26 cellular contexts compared by ENCODE assay signal in genomic region chr3:105502333-105502732, GRCh38.
DNase-seq lines count a peak whose midpoint lies in the region; ATAC-seq and TF ChIP-seq lines count a peak whose summit lies in the region.
"Had no signal": no experiment of that assay in that cellular context is flagged by ENCODE, and none has a peak within 500 bp of the region (broad histone marks: within the 10 kb centered on the region; RNA-seq: fewer than 3 reads in every experiment).

No MANE protein-coding gene starts in this region.

- H3K36me3 Mint-ChIP-seq in WTC11 (no peaks in the 10 kb centered on the region), progenitor cell of endocrine pancreas (ENCODE audit: insufficient read depth) (no peaks in the 10 kb centered on the region)
- H3K36me3 Mint-ChIP-seq: activated naive CD4-positive, alpha-beta T cell treated with anti-CD3 and anti-CD28 coated beads, Interleukin-2, amount 10 ng/mL, durations not matched to agents 7 days and 5 days; CD8-positive, alpha-beta T cell had no signal

- no peak overlapping the region for H3K4me3 Mint-ChIP-seq in WTC11
- H3K4me3 Mint-ChIP-seq in progenitor cell of endocrine pancreas (ENCODE audit: low read depth): no peak overlapping the region
- H3K4me3 Mint-ChIP-seq: activated CD8-positive, alpha-beta T cell treated with anti-CD3 and anti-CD28 coated beads for 36 hours; activated naive CD4-positive, alpha-beta T cell treated with anti-CD3 and anti-CD28 coated beads, Interleukin-2, amount 10 ng/mL, durations not matched to agents 7 days and 5 days; activated T-helper 17 cell treated with anti-CD3 and anti-CD28 coated beads, Interleukin-2, amount 50 U/mL, for 72 hours; B cell; CD8-positive, alpha-beta T cell had no signal

- DNase-seq in BE2C: peak; percentile 28
- peak; percentile 36 for DNase-seq in NCI-H1092 (lab: John Stamatoyannopoulos, UW)
- no peak for DNase-seq in WTC11 (ENCODE audit: low spot score)
- no peak for DNase-seq in progenitor cell of endocrine pancreas (ENCODE audit: low spot score, unreplicated experiment)
- no peak for DNase-seq in stimulated activated CD4-positive, alpha-beta T cell treated with anti-CD3 and anti-CD28 coated beads, Interleukin-1b, Interleukin-23, amount 100 ng/mL, for 48 hours
- DNase-seq in NCI-H1105 treated with DMSO at 0.1 percent for 48 hours (lab: John Stamatoyannopoulos, UW): no peak
- no peak for DNase-seq in T1000 (lab: John Stamatoyannopoulos, UW)
- DNase-seq: activated CD4-positive, alpha-beta T cell treated with anti-CD3 and anti-CD28 coated beads for 1 hour; activated CD8-positive, alpha-beta T cell treated with anti-CD3 and anti-CD28 coated beads for 36 hours; activated naive CD4-positive, alpha-beta T cell treated with anti-CD3 and anti-CD28 coated beads, Interleukin-2, amount 10 ng/mL, durations not matched to agents 7 days and 5 days; brain microvascular endothelial cell; CD8-positive, alpha-beta T cell; cerebellar nuclear complex; DMS79; esophagus squamous epithelium; foreskin keratinocyte; islet precursor cell; KG1; left ventricle myocardium inferior; OCI-M1; psoas muscle; stimulated activated naive CD4-positive, alpha-beta T cell; T-helper 2 cell had no signal

- CTCF ChIA-PET in WTC11 (lab: Charles Lee): interaction anchor here (1.2 kb wide), 1 partner anchor 15 kb away, joined by 4 read pairs; no protein-coding TSS in a partner anchor

- H3K27me3 ChIP-seq in BE2C: no peaks in the 10 kb centered on the region
- H3K27me3 ChIP-seq: brain microvascular endothelial cell, esophagus squamous epithelium, foreskin keratinocyte had no signal

- peaks cover 49% of the 10 kb centered on the region for H3K4me1 ChIP-seq in BE2C
- H3K4me1 ChIP-seq: esophagus squamous epithelium, foreskin keratinocyte, left ventricle myocardium inferior, psoas muscle had no signal

- H3K36me3 ChIP-seq in BE2C: no peaks in the 10 kb centered on the region
- H3K36me3 ChIP-seq: brain microvascular endothelial cell, esophagus squamous epithelium, left ventricle myocardium inferior had no signal

- TF ChIP-seq CTCF in BE2C (IDR thresholded peaks at IDR 0.05; ENCODE audit: low read depth, low read length) (no peak), WTC11 (IDR thresholded peaks at IDR 0.05) (no peak), progenitor cell of endocrine pancreas (IDR thresholded peaks at IDR 0.05; ENCODE audit: unreplicated experiment) (no peak)

- no peaks in the 10 kb centered on the region for H3K9me3 ChIP-seq in BE2C
- H3K9me3 ChIP-seq: esophagus squamous epithelium, left ventricle myocardium inferior, psoas muscle had no signal

- H3K4me3 ChIP-seq in BE2C (ENCODE audit: low read depth, low read length): no peak overlapping the region
- H3K4me3 ChIP-seq: esophagus squamous epithelium, left ventricle myocardium inferior, psoas muscle had no signal

- no peaks in the 10 kb centered on the region for H3K9me3 Mint-ChIP-seq in WTC11
- no peaks in the 10 kb centered on the region for H3K9me3 Mint-ChIP-seq in progenitor cell of endocrine pancreas (ENCODE audit: low read depth)
- H3K9me3 Mint-ChIP-seq: activated CD8-positive, alpha-beta T cell treated with anti-CD3 and anti-CD28 coated beads for 36 hours; activated naive CD4-positive, alpha-beta T cell treated with anti-CD3 and anti-CD28 coated beads, Interleukin-2, amount 10 ng/mL, durations not matched to agents 7 days and 5 days; activated T-helper 17 cell treated with anti-CD3 and anti-CD28 coated beads, Interleukin-2, amount 50 U/mL, for 72 hours; CD8-positive, alpha-beta T cell had no signal

- POLR2A ChIA-PET in WTC11 (lab: Charles Lee): interaction anchor here (0.6 kb wide), 1 partner anchor 890 kb away, joined by 3 read pairs; no protein-coding TSS in a partner anchor

- H3K27me3 Mint-ChIP-seq in WTC11 (ENCODE audit: low read depth): no peaks in the 10 kb centered on the region
- H3K27me3 Mint-ChIP-seq in progenitor cell of endocrine pancreas: no peaks in the 10 kb centered on the region
- H3K27me3 Mint-ChIP-seq: activated CD8-positive, alpha-beta T cell treated with anti-CD3 and anti-CD28 coated beads for 36 hours; activated naive CD4-positive, alpha-beta T cell treated with anti-CD3 and anti-CD28 coated beads, Interleukin-2, amount 10 ng/mL, durations not matched to agents 7 days and 5 days; activated T-helper 17 cell treated with anti-CD3 and anti-CD28 coated beads, Interleukin-2, amount 50 U/mL, for 72 hours; B cell had no signal

- no peak for ATAC-seq in WTC11
- ATAC-seq: activated CD8-positive, alpha-beta T cell treated with anti-CD3 and anti-CD28 coated beads for 36 hours; activated T-helper 17 cell treated with anti-CD3 and anti-CD28 coated beads, Interleukin-2, amount 50 U/mL, for 72 hours; CD8-positive, alpha-beta T cell; foreskin keratinocyte; psoas muscle; SK-N-SH treated with all-trans-retinoic acid at 6 μM for 48 hours had no signal

- H3K27ac Mint-ChIP-seq in WTC11 (peak overlapping the region; percentile 38; the same call in 1 of the 2 replicates), progenitor cell of endocrine pancreas (peak overlapping the region; percentile 68)
- H3K27ac Mint-ChIP-seq: activated CD8-positive, alpha-beta T cell treated with anti-CD3 and anti-CD28 coated beads for 36 hours; activated naive CD4-positive, alpha-beta T cell treated with anti-CD3 and anti-CD28 coated beads, Interleukin-2, amount 10 ng/mL, durations not matched to agents 7 days and 5 days; activated T-helper 17 cell treated with anti-CD3 and anti-CD28 coated beads, Interleukin-2, amount 50 U/mL, for 72 hours; B cell; CD8-positive, alpha-beta T cell had no signal

- H3K4me1 Mint-ChIP-seq in WTC11: peaks cover 33% of the 10 kb centered on the region
- peaks cover 34% of the 10 kb centered on the region for H3K4me1 Mint-ChIP-seq in progenitor cell of endocrine pancreas (ENCODE audit: low read depth)
- H3K4me1 Mint-ChIP-seq: activated naive CD4-positive, alpha-beta T cell treated with anti-CD3 and anti-CD28 coated beads, Interleukin-2, amount 10 ng/mL, durations not matched to agents 7 days and 5 days; activated T-helper 17 cell treated with anti-CD3 and anti-CD28 coated beads, Interleukin-2, amount 50 U/mL, for 72 hours had no signal

TF ChIP-seq in WTC11, 78 proteins besides CTCF, POLR2A, EP300 and RAD21:
- TF ChIP-seq, protein P1, sequence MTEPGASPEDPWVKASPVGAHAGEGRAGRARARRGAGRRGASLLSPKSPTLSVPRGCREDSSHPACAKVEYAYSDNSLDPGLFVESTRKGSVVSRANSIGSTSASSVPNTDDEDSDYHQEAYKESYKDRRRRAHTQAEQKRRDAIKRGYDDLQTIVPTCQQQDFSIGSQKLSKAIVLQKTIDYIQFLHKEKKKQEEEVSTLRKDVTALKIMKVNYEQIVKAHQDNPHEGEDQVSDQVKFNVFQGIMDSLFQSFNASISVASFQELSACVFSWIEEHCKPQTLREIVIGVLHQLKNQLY (CRISPR knock-in tag; IDR thresholded peaks at IDR 0.05): no peak
- TF ChIP-seq ZNF138 (CRISPR knock-in tag; conservative IDR thresholded peaks at IDR 0.05) (no peak), ZNF671 (CRISPR knock-in tag; IDR thresholded peaks at IDR 0.05) (no peak), ZNF232 (CRISPR knock-in tag; IDR thresholded peaks at IDR 0.05) (no peak), ELF4 (CRISPR knock-in tag; IDR thresholded peaks at IDR 0.05; ENCODE audit: low read depth) (no peak), GABPB1 (CRISPR knock-in tag; IDR thresholded peaks at IDR 0.05) (no peak)
- TF ChIP-seq, protein P2, sequence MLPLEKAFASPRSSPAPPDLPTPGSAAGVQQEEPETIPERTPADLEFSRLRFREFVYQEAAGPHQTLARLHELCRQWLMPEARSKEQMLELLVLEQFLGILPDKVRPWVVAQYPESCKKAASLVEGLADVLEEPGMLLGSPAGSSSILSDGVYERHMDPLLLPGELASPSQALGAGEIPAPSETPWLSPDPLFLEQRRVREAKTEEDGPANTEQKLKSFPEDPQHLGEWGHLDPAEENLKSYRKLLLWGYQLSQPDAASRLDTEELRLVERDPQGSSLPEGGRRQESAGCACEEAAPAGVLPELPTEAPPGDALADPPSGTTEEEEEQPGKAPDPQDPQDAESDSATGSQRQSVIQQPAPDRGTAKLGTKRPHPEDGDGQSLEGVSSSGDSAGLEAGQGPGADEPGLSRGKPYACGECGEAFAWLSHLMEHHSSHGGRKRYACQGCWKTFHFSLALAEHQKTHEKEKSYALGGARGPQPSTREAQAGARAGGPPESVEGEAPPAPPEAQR (CRISPR knock-in tag; IDR thresholded peaks at IDR 0.05): no peak
- TF ChIP-seq, protein P3, sequence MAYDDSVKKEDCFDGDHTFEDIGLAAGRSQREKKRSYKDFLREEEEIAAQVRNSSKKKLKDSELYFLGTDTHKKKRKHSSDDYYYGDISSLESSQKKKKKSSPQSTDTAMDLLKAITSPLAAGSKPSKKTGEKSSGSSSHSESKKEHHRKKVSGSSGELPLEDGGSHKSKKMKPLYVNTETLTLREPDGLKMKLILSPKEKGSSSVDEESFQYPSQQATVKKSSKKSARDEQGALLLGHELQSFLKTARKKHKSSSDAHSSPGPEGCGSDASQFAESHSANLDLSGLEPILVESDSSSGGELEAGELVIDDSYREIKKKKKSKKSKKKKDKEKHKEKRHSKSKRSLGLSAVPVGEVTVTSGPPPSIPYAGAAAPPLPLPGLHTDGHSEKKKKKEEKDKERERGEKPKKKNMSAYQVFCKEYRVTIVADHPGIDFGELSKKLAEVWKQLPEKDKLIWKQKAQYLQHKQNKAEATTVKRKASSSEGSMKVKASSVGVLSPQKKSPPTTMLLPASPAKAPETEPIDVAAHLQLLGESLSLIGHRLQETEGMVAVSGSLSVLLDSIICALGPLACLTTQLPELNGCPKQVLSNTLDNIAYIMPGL (CRISPR knock-in tag; IDR thresholded peaks at IDR 0.05): no peak

Comparison
In these comparisons a context has a peak if more than half of its experiments do, and no peak if none do; other contexts are left out.
1. DNase-seq: peak in BE2C (single experiment) and NCI-H1092 (single experiment); none in WTC11 (single experiment), progenitor cell of endocrine pancreas (single experiment), stimulated activated CD4-positive, alpha-beta T cell treated with anti-CD3 and anti-CD28 coated beads, Interleukin-1b, Interleukin-23, amount 100 ng/mL, for 48 hours (single experiment), NCI-H1105 treated with DMSO at 0.1 percent for 48 hours (single experiment) and T1000 (single experiment).